Comparison of ENCODE assay signal across 16 cellular contexts in genomic region chr7:135338151-135338550, GRCh38.
DNase-seq lines count a peak whose midpoint lies in the region; ATAC-seq and TF ChIP-seq lines count a peak whose summit lies in the region.
"Had no signal": no experiment of that assay in that cellular context is flagged by ENCODE, and none has a peak within 500 bp of the region (broad histone marks: within the 10 kb centered on the region; RNA-seq: fewer than 3 reads in every experiment).

No MANE protein-coding gene starts in this region.

- no peaks in the 10 kb centered on the region for H4K20me1 ChIP-seq in H9 (ENCODE audit: control insufficient read depth, insufficient read depth, insufficient read length)
- H4K20me1 ChIP-seq: BLaER1 treated with 17β-estradiol and CSF1 and Interleukin-3, amounts not matched to agents 10 nM and 100 nM had no signal

- H3K4me1 Mint-ChIP-seq in activated CD8-positive, alpha-beta memory T cell treated with anti-CD3 and anti-CD28 coated beads, Interleukin-2, amount 10 ng/mL, durations not matched to agents 7 days and 5 days = no peaks in the 10 kb centered on the region
- peaks cover 5 to 8% of the 10 kb centered on the region in 2 experiments for H3K4me1 Mint-ChIP-seq in H9
- H3K4me1 Mint-ChIP-seq: B cell had no signal

- H3K79me2 ChIP-seq in H9 (ENCODE audit: insufficient read depth, low read length) = no peaks in the 10 kb centered on the region

- H3K36me3 Mint-ChIP-seq in activated CD8-positive, alpha-beta memory T cell treated with anti-CD3 and anti-CD28 coated beads, Interleukin-2, amount 10 ng/mL, durations not matched to agents 7 days and 5 days = no peaks in the 10 kb centered on the region
- no peaks in the 10 kb centered on the region for H3K36me3 Mint-ChIP-seq in H9 (ENCODE audit: insufficient read depth in 1 of 3, low read depth in 3 of 3)
- H3K36me3 Mint-ChIP-seq: CD8-positive, alpha-beta T cell had no signal

- H4K8ac ChIP-seq in H9 (replicated peaks; ENCODE audit: insufficient read length, low read depth, low read length) = no peak overlapping the region

- no peak overlapping the region for H3K27ac Mint-ChIP-seq in activated CD8-positive, alpha-beta memory T cell treated with anti-CD3 and anti-CD28 coated beads, Interleukin-2, amount 10 ng/mL, durations not matched to agents 7 days and 5 days
- H3K27ac Mint-ChIP-seq in H9 = no peak overlapping the region
- H3K27ac Mint-ChIP-seq: B cell; CD8-positive, alpha-beta T cell had no signal

- H4K5ac ChIP-seq in H9 (ENCODE audit: insufficient read length, low read depth, low read length) = no peak overlapping the region

- H3K9me3 Mint-ChIP-seq in activated CD8-positive, alpha-beta memory T cell treated with anti-CD3 and anti-CD28 coated beads, Interleukin-2, amount 10 ng/mL, durations not matched to agents 7 days and 5 days (ENCODE audit: low read depth) = no peaks in the 10 kb centered on the region
- no peaks in the 10 kb centered on the region for H3K9me3 Mint-ChIP-seq in H9
- H3K9me3 Mint-ChIP-seq: CD8-positive, alpha-beta T cell had no signal

- no peak overlapping the region for H3K4me2 ChIP-seq in H9 (ENCODE audit: insufficient read depth, insufficient read length, low read length)
- H3K4me2 ChIP-seq: BLaER1 treated with 17β-estradiol and CSF1 and Interleukin-3, amounts not matched to agents 10 nM and 100 nM had no signal

- H3K9ac ChIP-seq in H9 (ENCODE audit: extremely low read depth, insufficient read length, low read length) = no peak overlapping the region
- H3K9ac ChIP-seq: BLaER1 treated with 17β-estradiol and CSF1 and Interleukin-3, amounts not matched to agents 10 nM and 100 nM had no signal

- no peak overlapping the region for H3K14ac ChIP-seq in H9 (ENCODE audit: insufficient read depth, low read length)

- no peaks in the 10 kb centered on the region for H3K23me2 ChIP-seq in H9 (ENCODE audit: insufficient read length, low read depth, low read length, poor library complexity, severe bottlenecking)

- no peak overlapping the region for H4K91ac ChIP-seq in H9 (ENCODE audit: insufficient read length, low read depth, low read length)

- no peak overlapping the region for H3K4me3 ChIP-seq in coronary artery
- H3K4me3 ChIP-seq: BLaER1 treated with 17β-estradiol and CSF1 and Interleukin-3, amounts not matched to agents 10 nM and 100 nM had no signal

- H3K27me3 Mint-ChIP-seq in activated CD8-positive, alpha-beta memory T cell treated with anti-CD3 and anti-CD28 coated beads, Interleukin-2, amount 10 ng/mL, durations not matched to agents 7 days and 5 days = no peaks in the 10 kb centered on the region
- H3K27me3 Mint-ChIP-seq in H9 (ENCODE audit: low read depth) = peaks cover 3% of the 10 kb centered on the region; the same call in 1 of the 2 replicates
- H3K27me3 Mint-ChIP-seq: B cell had no signal

- no peaks in the 10 kb centered on the region for H3K27me3 ChIP-seq in H9 (ENCODE audit: insufficient read depth, low read length)
- H3K27me3 ChIP-seq: BLaER1 treated with 17β-estradiol and CSF1 and Interleukin-3, amounts not matched to agents 10 nM and 100 nM had no signal

- no peak overlapping the region for H2BK15ac ChIP-seq in H9 (ENCODE audit: low read depth, low read length)

- H3K18ac ChIP-seq in H9 (ENCODE audit: insufficient read length, low read depth, low read length) = no peak overlapping the region

- H3K4me3 Mint-ChIP-seq in activated CD8-positive, alpha-beta memory T cell treated with anti-CD3 and anti-CD28 coated beads, Interleukin-2, amount 10 ng/mL, durations not matched to agents 7 days and 5 days = no peak overlapping the region
- no peak overlapping the region for H3K4me3 Mint-ChIP-seq in H9
- H3K4me3 Mint-ChIP-seq: B cell; CD8-positive, alpha-beta T cell had no signal

- no peak overlapping the region for H2AFZ ChIP-seq in H9 (ENCODE audit: low read length)

- no peak overlapping the region for H2BK120ac ChIP-seq in H9 (ENCODE audit: low read depth, low read length, poor library complexity, severe bottlenecking)

- no peak overlapping the region for H2BK20ac ChIP-seq in H9 (ENCODE audit: low read depth, low read length, poor library complexity, severe bottlenecking)

- no peaks in the 10 kb centered on the region for H3K9me3 ChIP-seq in H9 (ENCODE audit: control insufficient read depth, low read depth, low read length)

- H2BK12ac ChIP-seq in H9 (ENCODE audit: insufficient read length, low read depth, low read length) = no peak overlapping the region

- H2BK5ac ChIP-seq in H9 (ENCODE audit: insufficient read length, low read length) = no peak overlapping the region

- ATAC-seq in activated CD8-positive, alpha-beta memory T cell treated with anti-CD3 and anti-CD28 coated beads, Interleukin-2, amount 10 ng/mL, durations not matched to agents 7 days and 5 days = no peak
- ATAC-seq: CD8-positive, alpha-beta T cell had no signal

- CTCF ChIA-PET in activated CD8-positive, alpha-beta memory T cell treated with anti-CD3 and anti-CD28 coated beads, Interleukin-2, amount 10 ng/mL, durations not matched to agents 7 days and 5 days (lab: Charles Lee) = no interaction called here
- CTCF ChIA-PET in GM10248 (lab: Yijun Ruan, JAX) = interaction anchor here (6.5 kb wide), 1 partner anchor 58 kb away, joined by 73 read pairs; no protein-coding TSS in a partner anchor

- no peak overlapping the region for H2AK5ac ChIP-seq in H9 (ENCODE audit: insufficient read length, low read length)

- H3K23ac ChIP-seq in H9 (ENCODE audit: insufficient read length, low read depth, low read length) = no peak overlapping the region

- no CpG with 5 or more reads among the region's 4 CpGs for WGBS in H9 (ENCODE audit: extremely low coverage, insufficient read length, low lambda C conversion rate)

- POLR2A ChIA-PET in GM10248 (lab: Yijun Ruan, JAX) = no interaction called here

- H3K79me1 ChIP-seq in H9 (ENCODE audit: insufficient read depth, low read depth, low read length, poor library complexity, severe bottlenecking) = no peaks in the 10 kb centered on the region

- no peak for TF ChIP-seq CTCF in coronary artery (IDR thresholded peaks at IDR 0.05)
- no peak for TF ChIP-seq CTCF in H9 (conservative IDR thresholded peaks at IDR 0.05)
- TF ChIP-seq CTCF in GM10248 (IDR thresholded peaks at IDR 0.05; ENCODE audit: control extremely low read depth, extremely low read depth, low read depth, missing control alignments) = no peak

- DNase-seq in MV-4-11 (lab: John Stamatoyannopoulos, UW) (peak; percentile 5), coronary artery (ENCODE audit: low spot score) (peak; percentile 7), renal cortical epithelial cell (ENCODE audit: low read depth) (peak; percentile 76), H9 (no peak), GM10248 (ENCODE audit: extremely low spot score) (no peak)
- DNase-seq in activated CD8-positive, alpha-beta memory T cell treated with anti-CD3 and anti-CD28 coated beads, Interleukin-2, amount 10 ng/mL, durations not matched to agents 7 days and 5 days = no peak
- DNase-seq: CD8-positive, alpha-beta T cell; COR-L47; DMS 273 treated with DMSO at 0.1 percent for 48 hours; DMS53; DND-41; EL; GOT3; H7 had no signal

- H3K4me1 ChIP-seq in H9 (ENCODE audit: insufficient read depth, low read length) = no peaks in the 10 kb centered on the region; the same call in 1 of the 2 replicates

- H3T11ph ChIP-seq in H9 (ENCODE audit: low read length) = no peak overlapping the region

- H3K27ac ChIP-seq in coronary artery (no peak overlapping the region), H9 (ENCODE audit: insufficient read length, low read depth, low read length) (no peak overlapping the region)
- H3K27ac ChIP-seq: BLaER1 treated with 17β-estradiol and CSF1 and Interleukin-3, amounts not matched to agents 10 nM and 100 nM had no signal

- no peak overlapping the region for H3K56ac ChIP-seq in H9 (ENCODE audit: insufficient read length, low read depth, low read length)

- no peak overlapping the region for H3K4ac ChIP-seq in H9 (ENCODE audit: low read depth, low read length)

Comparison
In these comparisons a context has a peak if more than half of its experiments do, and no peak if none do; other contexts are left out.
1. DNase-seq: peak in MV-4-11 (single experiment), coronary artery (single experiment) and renal cortical epithelial cell (single experiment); none in activated CD8-positive, alpha-beta memory T cell treated with anti-CD3 and anti-CD28 coated beads, Interleukin-2, amount 10 ng/mL, durations not matched to agents 7 days and 5 days (single experiment), H9 (single experiment) and GM10248 (single experiment).